1 cellular context compared by ENCODE assay signal in genomic region chr11:810040-810567, GRCh38.
TF ChIP-seq lines count a peak whose summit lies in the region.

No MANE protein-coding gene starts in this region.

TF ChIP-seq in K562, 482 proteins besides CTCF, POLR2A, EP300 and RAD21 (continues in another document):
- no peak for TF ChIP-seq TRIM28 (IDR thresholded peaks at IDR 0.05)
- peak; percentile 22 for TF ChIP-seq FUS (optimal IDR thresholded peaks at IDR 0.05; ENCODE audit: low read depth, low read length)
- no peak for TF ChIP-seq CHCHD3 (CRISPR knock-in tag; IDR thresholded peaks at IDR 0.05)
- no peak for TF ChIP-seq NFXL1 (CRISPR knock-in tag; IDR thresholded peaks at IDR 0.05)
- no peak for TF ChIP-seq MAZ (CRISPR knock-in tag; conservative IDR thresholded peaks at IDR 0.05 in 1 of 2, IDR thresholded peaks at IDR 0.05 in 1 of 2)
- TF ChIP-seq TAF9B (IDR thresholded peaks at IDR 0.05; ENCODE audit: partially characterized antibody), result no peak
- no peak for TF ChIP-seq ZSCAN29 (IDR thresholded peaks at IDR 0.05)
- no peak for TF ChIP-seq ETV6 (IDR thresholded peaks at IDR 0.05; ENCODE audit: borderline replicate concordance in 1 of 2, low read depth in 2 of 2, low read length in 1 of 2)
- no peak for TF ChIP-seq ETV6 (CRISPR knock-in tag; IDR thresholded peaks at IDR 0.05; ENCODE audit: borderline replicate concordance)
- no peak for TF ChIP-seq BRF1 (IDR thresholded peaks at IDR 0.05; ENCODE audit: borderline replicate concordance, extremely low read depth, insufficient read length)
- TF ChIP-seq MTF1 (CRISPR knock-in tag; IDR thresholded peaks at IDR 0.05; ENCODE audit: borderline replicate concordance), result no peak
- TF ChIP-seq TGIF2 (CRISPR knock-in tag; IDR thresholded peaks at IDR 0.05), result no peak
- no peak for TF ChIP-seq ZNF449 (CRISPR knock-in tag; IDR thresholded peaks at IDR 0.05)
- peak; percentile 72 for TF ChIP-seq U2AF1 (optimal IDR thresholded peaks at IDR 0.05; ENCODE audit: low read depth, low read length)
- TF ChIP-seq ZBTB9 (CRISPR knock-in tag; IDR thresholded peaks at IDR 0.05), result no peak
- peak in 1 of 2 experiments; percentile 18; a peak in 1 of 4 replicates for TF ChIP-seq ZNF639 (CRISPR knock-in tag; conservative IDR thresholded peaks at IDR 0.05 in 1 of 2, IDR thresholded peaks at IDR 0.05 in 1 of 2)
- no peak for TF ChIP-seq ZBTB8A (IDR thresholded peaks at IDR 0.05; ENCODE audit: partially characterized antibody)
- 0 out of 2 replicates have a peak, but pooled peaks have one; percentile 26 for TF ChIP-seq MIER1 (IDR thresholded peaks at IDR 0.05; ENCODE audit: low read depth)
- TF ChIP-seq CBX2 (IDR thresholded peaks at IDR 0.05; ENCODE audit: insufficient read depth, low read length, poor library complexity, severe bottlenecking), result no peak
- TF ChIP-seq MAX (CRISPR knock-in tag; IDR thresholded peaks at IDR 0.05), result no peak
- no peak for TF ChIP-seq ZNF696 (CRISPR knock-in tag; conservative IDR thresholded peaks at IDR 0.05)
- TF ChIP-seq FOSL1 (tag; conservative IDR thresholded peaks at IDR 0.05), result no peak; the same call in 1 of the 2 replicates
- TF ChIP-seq YY1 (IDR thresholded peaks at IDR 0.05; ENCODE audit: borderline replicate concordance in 1 of 3, control insufficient read depth in 1 of 3, extremely low read depth in 1 of 3, insufficient read depth in 3 of 3, insufficient read length in 1 of 3, insufficient replicate concordance in 2 of 3, low read depth in 1 of 3, low read length in 2 of 3), result no peak
- no peak for TF ChIP-seq ESRRB (CRISPR knock-in tag; IDR thresholded peaks at IDR 0.05; ENCODE audit: borderline replicate concordance)
- 0 out of 2 replicates have a peak, but pooled peaks have one; percentile 45 for TF ChIP-seq KAT7 (CRISPR knock-in tag; IDR thresholded peaks at IDR 0.05; ENCODE audit: borderline replicate concordance)
- peak; percentile 17 for TF ChIP-seq RBM22 (IDR thresholded peaks at IDR 0.05; ENCODE audit: low read depth, low read length, poor library complexity, severe bottlenecking)
- TF ChIP-seq PHB (CRISPR knock-in tag; IDR thresholded peaks at IDR 0.05), result no peak
- TF ChIP-seq HCFC1 (IDR thresholded peaks at IDR 0.05; ENCODE audit: low read depth, low read length), result no peak
- no peak for TF ChIP-seq TOE1 (IDR thresholded peaks at IDR 0.05; ENCODE audit: borderline replicate concordance)
- TF ChIP-seq TOE1 (CRISPR knock-in tag; IDR thresholded peaks at IDR 0.05; ENCODE audit: borderline replicate concordance, low read depth), result no peak
- no peak for TF ChIP-seq NCOA6 (IDR thresholded peaks at IDR 0.05)
- TF ChIP-seq NUFIP1 (IDR thresholded peaks at IDR 0.05; ENCODE audit: partially characterized antibody), result no peak
- no peak for TF ChIP-seq ZNF740 (CRISPR knock-in tag; IDR thresholded peaks at IDR 0.05)
- TF ChIP-seq ZNF740 (tag; IDR thresholded peaks at IDR 0.05), result 0 out of 4 replicates have a peak, but pooled peaks of 1 of the 2 experiments have one; percentile 7
- TF ChIP-seq RBM14 (IDR thresholded peaks at IDR 0.05; ENCODE audit: borderline replicate concordance, insufficient read depth, low read depth, low read length), result no peak
- no peak for TF ChIP-seq JUN (IDR thresholded peaks at IDR 0.05; ENCODE audit: borderline replicate concordance, low read depth, low read length)
- TF ChIP-seq JUN (CRISPR knock-in tag; IDR thresholded peaks at IDR 0.05; ENCODE audit: borderline replicate concordance), result 0 out of 2 replicates have a peak, but pooled peaks have one; percentile 21
- no peak for TF ChIP-seq DEAF1 (CRISPR knock-in tag; IDR thresholded peaks at IDR 0.05)
- TF ChIP-seq E4F1 (CRISPR knock-in tag; IDR thresholded peaks at IDR 0.05; ENCODE audit: borderline replicate concordance), result no peak; the same call in 1 of the 2 replicates
- TF ChIP-seq ZNF3 (CRISPR knock-in tag; IDR thresholded peaks at IDR 0.05), result no peak
- TF ChIP-seq ZNF41 (CRISPR knock-in tag; conservative IDR thresholded peaks at IDR 0.05), result no peak
- TF ChIP-seq ZNF263 (CRISPR knock-in tag; IDR thresholded peaks at IDR 0.05; ENCODE audit: borderline replicate concordance), result no peak
- TF ChIP-seq TEAD1 (CRISPR knock-in tag; IDR thresholded peaks at IDR 0.05), result no peak
- no peak for TF ChIP-seq U2AF2 (optimal IDR thresholded peaks at IDR 0.05; ENCODE audit: low read depth, low read length)
- TF ChIP-seq NR1H2 (CRISPR knock-in tag; IDR thresholded peaks at IDR 0.05), result no peak
- TF ChIP-seq SRSF3 (IDR thresholded peaks at IDR 0.05; ENCODE audit: insufficient read depth, low read length), result no peak
- TF ChIP-seq KDM1A (IDR thresholded peaks at IDR 0.05), result no peak
- TF ChIP-seq ZKSCAN3 (CRISPR knock-in tag; IDR thresholded peaks at IDR 0.05), result no peak
- TF ChIP-seq CHD1 (IDR thresholded peaks at IDR 0.05; ENCODE audit: low read length), result peak; percentile 94
- no peak for TF ChIP-seq POLR2B (IDR thresholded peaks at IDR 0.05; ENCODE audit: low read depth, partially characterized antibody)
- no peak for TF ChIP-seq LEF1 (IDR thresholded peaks at IDR 0.05)
- peak; percentile 32; the same call in 1 of the 2 replicates for TF ChIP-seq ZC3H4 (CRISPR knock-in tag; IDR thresholded peaks at IDR 0.05; ENCODE audit: borderline replicate concordance)
- no peak for TF ChIP-seq ZNF12 (CRISPR knock-in tag; IDR thresholded peaks at IDR 0.05)
- TF ChIP-seq ZNF695 (CRISPR knock-in tag; IDR thresholded peaks at IDR 0.05), result no peak
- TF ChIP-seq ERF (CRISPR knock-in tag; IDR thresholded peaks at IDR 0.05), result no peak
- 0 out of 2 replicates have a peak, but pooled peaks have one; percentile 36 for TF ChIP-seq LCOR (CRISPR knock-in tag; IDR thresholded peaks at IDR 0.05)
- no peak for TF ChIP-seq GABPA (tag; conservative IDR thresholded peaks at IDR 0.05; ENCODE audit: low read depth)
- TF ChIP-seq HDAC1 (IDR thresholded peaks at IDR 0.05), result 0 out of 4 replicates have a peak, but pooled peaks of 1 of the 2 experiments have one; percentile 33
- TF ChIP-seq NCOR1 (IDR thresholded peaks at IDR 0.05), result peak; percentile 17; the same call in 1 of the 2 replicates
- no peak for TF ChIP-seq MCM3 (IDR thresholded peaks at IDR 0.05)
- no peak for TF ChIP-seq RFX7 (CRISPR knock-in tag; IDR thresholded peaks at IDR 0.05)
- TF ChIP-seq ZNF316 (IDR thresholded peaks at IDR 0.05), result no peak
- no peak for TF ChIP-seq ZBTB49 (CRISPR knock-in tag; IDR thresholded peaks at IDR 0.05; ENCODE audit: borderline replicate concordance)
- TF ChIP-seq HINFP (tag; conservative IDR thresholded peaks at IDR 0.05; ENCODE audit: low read depth), result no peak
